ENCODE assay signal across 15 cellular contexts in genomic region chr3:177134166-177134565, GRCh38.
DNase-seq lines count a peak whose midpoint lies in the region; ATAC-seq, FAIRE-seq and TF ChIP-seq lines count a peak whose summit lies in the region.
"Had no signal": no experiment of that assay in that cellular context is flagged by ENCODE, and none has a peak within 500 bp of the region (broad histone marks: within the 10 kb centered on the region; RNA-seq: fewer than 3 reads in every experiment).

No MANE protein-coding gene starts in this region.

- DNase-seq in Right ventricle myocardium inferior (ENCODE audit: missing footprints), result no peak
- no peak for DNase-seq in cardiac septum (ENCODE audit: low spot score)
- peak; percentile 27 for DNase-seq in astrocyte (ENCODE audit: low read depth)
- DNase-seq in left lung, result no peak
- DNase-seq in tibial artery, result no peak
- no peak for DNase-seq in stimulated activated CD4-positive, alpha-beta T cell treated with anti-CD3 and anti-CD28 coated beads, Interleukin-1b, Interleukin-23, amount 100 ng/mL, for 48 hours
- no peak for DNase-seq in NCI-H1436 (lab: John Stamatoyannopoulos, UW)
- DNase-seq: activated effector memory CD4-positive, alpha-beta T cell treated with Interleukin-2 at 50 U/mL for 16 hours; COR-L47; HCEC 1CT; SK-N-SH; stimulated activated CD4-positive, alpha-beta T cell treated with anti-CD3 and anti-CD28 coated beads, Interleukin-12 subunit alpha, Interleukin-12 subunit beta, amount 100 ng/mL, for 4 hours had no signal

- H3K27me3 ChIP-seq in astrocyte (ENCODE audit: insufficient read depth, low read length) (no peaks in the 10 kb centered on the region), left lung (no peaks in the 10 kb centered on the region), tibial artery (no peaks in the 10 kb centered on the region)
- H3K27me3 ChIP-seq: suprapubic skin had no signal

- TF ChIP-seq CTCF in astrocyte (IDR thresholded peaks at IDR 0.05; ENCODE audit: insufficient read depth, low read depth, low read length), result no peak
- TF ChIP-seq CTCF in left lung (IDR thresholded peaks at IDR 0.05), result no peak
- TF ChIP-seq CTCF in tibial artery (IDR thresholded peaks at IDR 0.05), result no peak

- H3K27ac ChIP-seq in astrocyte (ENCODE audit: low read depth, low read length) (no peak overlapping the region), left lung (peak overlapping the region in 1 of 2 donors; percentile 38), tibial artery (no peak overlapping the region)
- H3K27ac ChIP-seq: suprapubic skin had no signal

- H3K4me2 ChIP-seq in astrocyte (ENCODE audit: low read length), result no peak overlapping the region
- H3K4me2 ChIP-seq: SK-N-SH had no signal

- H4K20me1 ChIP-seq in astrocyte (ENCODE audit: insufficient read depth, low read length), result peaks cover 91% of the 10 kb centered on the region

- no peak overlapping the region for H3K27ac Mint-ChIP-seq in astrocyte (ENCODE audit: unreplicated experiment)
- H3K27ac Mint-ChIP-seq in stimulated activated memory B cell treated with anti-CD40 and anti-IgM and Interleukin-4, amounts not matched to agents 10 μg/mL and 1 μg/mL and 100 μg/mL, for 72 hours, result peak overlapping the region; percentile 31

- no peak overlapping the region for H2AFZ ChIP-seq in astrocyte (ENCODE audit: low read depth, low read length)

- H3K9me3 ChIP-seq in astrocyte (ENCODE audit: insufficient read depth, low read depth, low read length), result no peaks in the 10 kb centered on the region
- H3K9me3 ChIP-seq in left lung, result no peaks in the 10 kb centered on the region
- H3K9me3 ChIP-seq in tibial artery, result no peaks in the 10 kb centered on the region
- H3K9me3 ChIP-seq: SK-N-SH, suprapubic skin had no signal

- ATAC-seq in Right ventricle myocardium inferior (peak; percentile 51), left lung (peak; percentile 12)
- no peak for ATAC-seq in stimulated activated memory B cell treated with anti-CD40 and anti-IgM and Interleukin-4, amounts not matched to agents 10 μg/mL and 1 μg/mL and 100 μg/mL, for 72 hours

- H3K27me3 Mint-ChIP-seq in astrocyte (ENCODE audit: low read depth, unreplicated experiment), result no peaks in the 10 kb centered on the region
- no peaks in the 10 kb centered on the region for H3K27me3 Mint-ChIP-seq in stimulated activated memory B cell treated with anti-CD40 and anti-IgM and Interleukin-4, amounts not matched to agents 10 μg/mL and 1 μg/mL and 100 μg/mL, for 72 hours

- intact Hi-C loops in Right ventricle myocardium inferior (cut with DNase I), result no loop called here
- intact Hi-C loops in cardiac septum (cut with DNase I), result loop anchor here (5.0 kb wide), 1 partner anchor 58 kb away; no protein-coding TSS in a partner anchor
- intact Hi-C loops in left lung (cut with DNase I), result no loop called here
- intact Hi-C loops in tibial artery (cut with DNase I; ENCODE audit: low total_unique reads), result no loop called here

- peaks cover 9% of the 10 kb centered on the region for H3K4me1 Mint-ChIP-seq in astrocyte (ENCODE audit: low read depth, unreplicated experiment)
- peaks cover 82% of the 10 kb centered on the region for H3K4me1 Mint-ChIP-seq in stimulated activated memory B cell treated with anti-CD40 and anti-IgM and Interleukin-4, amounts not matched to agents 10 μg/mL and 1 μg/mL and 100 μg/mL, for 72 hours

- no peak overlapping the region for H3K4me3 ChIP-seq in astrocyte (ENCODE audit: insufficient read depth, low read depth, low read length)
- H3K4me3 ChIP-seq in left lung, result no peak overlapping the region
- no peak overlapping the region for H3K4me3 ChIP-seq in tibial artery
- H3K4me3 ChIP-seq: lung, suprapubic skin had no signal

- H3K9ac ChIP-seq in astrocyte (ENCODE audit: low read length), result no peak overlapping the region
- H3K9ac ChIP-seq: SK-N-SH had no signal

- no peak overlapping the region for H3K4me3 Mint-ChIP-seq in astrocyte (ENCODE audit: unreplicated experiment)
- H3K4me3 Mint-ChIP-seq in stimulated activated memory B cell treated with anti-CD40 and anti-IgM and Interleukin-4, amounts not matched to agents 10 μg/mL and 1 μg/mL and 100 μg/mL, for 72 hours, result no peak overlapping the region

- H3K4me1 ChIP-seq in astrocyte (ENCODE audit: insufficient read depth, low read length) (no peaks in the 10 kb centered on the region), left lung (peaks cover 6 to 36% of the 10 kb centered on the region in 2 donors), tibial artery (peaks cover 0 to 63% (median 5%) of the 10 kb centered on the region in 4 donors)

- H3K36me3 Mint-ChIP-seq in astrocyte (ENCODE audit: low read depth, unreplicated experiment), result peaks cover 10% of the 10 kb centered on the region
- H3K36me3 Mint-ChIP-seq in stimulated activated memory B cell treated with anti-CD40 and anti-IgM and Interleukin-4, amounts not matched to agents 10 μg/mL and 1 μg/mL and 100 μg/mL, for 72 hours, result peaks cover 57% of the 10 kb centered on the region

- H3K9me3 Mint-ChIP-seq in astrocyte (ENCODE audit: unreplicated experiment), result no peaks in the 10 kb centered on the region
- H3K9me3 Mint-ChIP-seq in stimulated activated memory B cell treated with anti-CD40 and anti-IgM and Interleukin-4, amounts not matched to agents 10 μg/mL and 1 μg/mL and 100 μg/mL, for 72 hours, result no peaks in the 10 kb centered on the region

- no peak for FAIRE-seq in astrocyte (lab: Jason Lieb, UNC)

- H3K79me2 ChIP-seq in astrocyte (ENCODE audit: insufficient read depth, low read length), result peaks cover 96% of the 10 kb centered on the region

- H3K36me3 ChIP-seq in astrocyte (ENCODE audit: insufficient read depth, low read length) (no peaks in the 10 kb centered on the region), left lung (no peaks in the 10 kb centered on the region), tibial artery (no peaks in the 10 kb centered on the region)
- H3K36me3 ChIP-seq: suprapubic skin had no signal
